In the genomic region with DNA sequence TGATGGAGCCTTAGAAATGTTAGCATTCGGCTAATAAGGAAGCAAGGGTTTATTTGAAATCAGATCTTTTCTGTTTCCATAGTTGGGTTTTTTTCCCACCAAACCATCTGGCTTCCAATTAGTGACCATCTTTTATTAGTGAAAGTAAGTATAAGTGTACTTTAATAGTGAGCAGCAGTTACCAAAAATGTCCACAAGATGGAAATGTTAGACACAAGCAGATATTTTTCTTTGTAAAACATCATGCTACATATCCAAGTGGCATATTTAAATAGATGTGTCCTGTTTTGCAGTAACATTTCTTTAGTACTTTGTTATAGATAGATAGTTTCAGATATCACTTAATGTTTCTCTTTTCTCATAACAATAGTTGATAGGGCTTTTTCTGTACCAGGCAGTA, we compare ENCODE assay signal across 9 cellular contexts. TPM values are rescaled to one million over a fixed set of nuclear protein-coding genes. Genes with fewer than 3 reads are reported as not detected.
DNase-seq lines count a peak whose midpoint lies in the region; ATAC-seq, FAIRE-seq and TF ChIP-seq lines count a peak whose summit lies in the region.
"Had no signal": no experiment of that assay in that cellular context is flagged by ENCODE, and none has a peak within 500 bp of the region (broad histone marks: within the 10 kb centered on the region; RNA-seq: fewer than 3 reads in every experiment).

No MANE protein-coding gene starts in this region.

- no peaks in the 10 kb centered on the region for H3K27me3 ChIP-seq in Loucy (ENCODE audit: insufficient read depth, low read length, poor library complexity, severe bottlenecking)
- no peaks in the 10 kb centered on the region for H3K27me3 ChIP-seq in K562 (ENCODE audit: control insufficient read depth in 2 of 2, insufficient read depth in 2 of 2, low read length in 2 of 2)
- H3K27me3 ChIP-seq in lower lobe of right lung (ENCODE audit: low read depth) = no peaks in the 10 kb centered on the region

- peak; percentile 51 for FAIRE-seq in K562 (lab: Jason Lieb, UNC)

- 100% methylated on average over 1 of the region's 1 CpG for WGBS in K562 (ENCODE audit: insufficient coverage, low coverage, missing lambda C conversion rate)

- no TSS peak for BruUV-seq in K562 (replicated peaks; lab: Mats Ljungman, UMichigan)

- no peaks in the 10 kb centered on the region for H3K4me1 Mint-ChIP-seq in immature natural killer cell

- intact Hi-C loops in K562 (cut with micrococcal nuclease) = no loop called here
- intact Hi-C loops in lower lobe of right lung (cut with DNase I) = no loop called here

- H3K4me1 ChIP-seq in Loucy (ENCODE audit: insufficient read depth, low read length, poor library complexity, severe bottlenecking) (no peaks in the 10 kb centered on the region), K562 (replicated peaks in 1 of 2; ENCODE audit: control insufficient read depth in 2 of 2, insufficient read depth in 2 of 2, low read length in 2 of 2) (no peaks in the 10 kb centered on the region; a peak in 1 of 5 replicates), lower lobe of right lung (no peaks in the 10 kb centered on the region)

- peak; percentile 58; the same call in 1 of the 3 replicates for ATAC-seq in K562
- no peak for ATAC-seq in lower lobe of right lung

- H3K9me3 ChIP-seq in Loucy (ENCODE audit: insufficient read depth, low read depth, low read length) (no peaks in the 10 kb centered on the region), K562 (replicated peaks; ENCODE audit: control insufficient read depth, insufficient read depth, low read depth, low read length) (no peaks in the 10 kb centered on the region), lower lobe of right lung (no peaks in the 10 kb centered on the region)

- no peaks in the 10 kb centered on the region for H3K27me3 Mint-ChIP-seq in immature natural killer cell (ENCODE audit: low read depth in 3 of 3)

- no peak overlapping the region for H3K4me3 Mint-ChIP-seq in immature natural killer cell

- H3K27ac Mint-ChIP-seq in immature natural killer cell = no peak overlapping the region

- H3K36me3 ChIP-seq in Loucy (ENCODE audit: insufficient read depth, low read length) = peaks cover 71% of the 10 kb centered on the region
- peaks cover 47% of the 10 kb centered on the region for H3K36me3 ChIP-seq in K562 (ENCODE audit: control insufficient read depth, insufficient read depth, low read length)
- H3K36me3 ChIP-seq in lower lobe of right lung = no peaks in the 10 kb centered on the region

- H2AFZ ChIP-seq in Loucy (ENCODE audit: low read length) (no peak overlapping the region), K562 (ENCODE audit: low read depth, low read length) (no peak overlapping the region)

- H3K9ac ChIP-seq in Loucy (ENCODE audit: low read depth, low read length, poor library complexity, severe bottlenecking) = no peak overlapping the region
- no peak overlapping the region for H3K9ac ChIP-seq in K562 (ENCODE audit: insufficient read depth in 1 of 2, low read depth in 2 of 2, low read length in 2 of 2)

- in situ Hi-C loops in K562 (cut with MboI) = no loop called here

- no peak for TF ChIP-seq POLR2A in K562 (conservative IDR thresholded peaks at IDR 0.05)

- peak; percentile 65 for DNase-seq in GM03348 (ENCODE audit: low spot score)
- DNase-seq in K562 (ENCODE audit: extremely low read depth in 1 of 4, low spot score in 3 of 4) = peak in 1 of 4 experiments; percentile 15
- no peak for DNase-seq in lower lobe of right lung
- no peak for DNase-seq in immature natural killer cell
- DNase-seq in stimulated activated CD4-positive, alpha-beta T cell treated with anti-CD3 and anti-CD28 coated beads, Interleukin-15, amount 100 ng/mL, for 24 hours = no peak
- DNase-seq in HuH-7 (ENCODE audit: low spot score) = no peak
- no peak for DNase-seq in mesenteric fat pad (ENCODE audit: low spot score)

- H3K79me2 ChIP-seq in Loucy (ENCODE audit: insufficient read depth, low read length) (peaks cover 20% of the 10 kb centered on the region), K562 (ENCODE audit: control insufficient read depth, insufficient read depth, low read length) (no peaks in the 10 kb centered on the region)

- H3F3A ChIP-seq in Loucy (ENCODE audit: low read depth) = no peaks in the 10 kb centered on the region; the same call in 1 of the 2 replicates

- H3K9me3 Mint-ChIP-seq in immature natural killer cell = no peaks in the 10 kb centered on the region

- H3K9me1 ChIP-seq in K562 (ENCODE audit: control insufficient read depth, insufficient read depth, low read length) = no peaks in the 10 kb centered on the region

- TF ChIP-seq CTCF in Loucy (conservative IDR thresholded peaks at IDR 0.05; ENCODE audit: low read length) (peak; percentile 61), K562 (IDR thresholded peaks at IDR 0.05 in 2 of 3, conservative IDR thresholded peaks at IDR 0.05 in 1 of 3; ENCODE audit: insufficient read depth in 2 of 3, low read depth in 1 of 3, low read length in 3 of 3) (peak in 2 of 3 experiments; percentile 7 to 55; a peak in 3 of 6 replicates), lower lobe of right lung (IDR thresholded peaks at IDR 0.05) (peak; percentile 39)

- H3K4me3 ChIP-seq in Loucy (ENCODE audit: low read length, poor library complexity, severe bottlenecking) = no peak overlapping the region
- no peak overlapping the region for H3K4me3 ChIP-seq in K562
- no peak overlapping the region for H3K4me3 ChIP-seq in lower lobe of right lung
- H3K4me3 ChIP-seq: skin epidermis had no signal

- CTCF ChIA-PET in K562 (lab: Yijun Ruan, JAX; ENCODE audit: low intra/inter-chr PET ratio) = interaction anchor here (0.8 to 1.6 kb wide), 2 partner anchors 98 to 183 kb away, joined by 3 to 11 read pairs; no protein-coding TSS in a partner anchor

- H3K27ac ChIP-seq in K562 (ENCODE audit: extremely low read depth, low read depth, low read length) (no peak overlapping the region), lower lobe of right lung (no peak overlapping the region)
- H3K27ac ChIP-seq: skin epidermis had no signal

- POLR2A ChIA-PET in K562 (lab: Yijun Ruan, JAX) = interaction anchor here (0.8 kb wide), 1 partner anchor 24 kb away, joined by 3 read pairs; no protein-coding TSS in a partner anchor

- H3K4me2 ChIP-seq in Loucy (ENCODE audit: low read depth, low read length, poor library complexity, severe bottlenecking) = no peak overlapping the region
- no peak overlapping the region for H3K4me2 ChIP-seq in K562 (ENCODE audit: insufficient read depth, low read length)

- H3K9me2 ChIP-seq in Loucy (replicated peaks; ENCODE audit: low read depth, low read length) = no peaks in the 10 kb centered on the region

- peaks cover 0 to 19% (median 12%) of the 10 kb centered on the region in 3 donors for H3K36me3 Mint-ChIP-seq in immature natural killer cell

- TF ChIP-seq RAD21 in K562 (CRISPR knock-in tag; conservative IDR thresholded peaks at IDR 0.05 in 1 of 2, IDR thresholded peaks at IDR 0.05 in 1 of 2) = peak; percentile 46 to 54

- no peaks in the 10 kb centered on the region for H4K20me1 ChIP-seq in Loucy (ENCODE audit: insufficient read depth, low read length, poor library complexity, severe bottlenecking)
- H4K20me1 ChIP-seq in K562 (replicated peaks; ENCODE audit: control insufficient read depth, insufficient read depth, low read length) = no peaks in the 10 kb centered on the region

- TF ChIP-seq EP300 in K562 (IDR thresholded peaks at IDR 0.05; ENCODE audit: low read length) = no peak

TF ChIP-seq in K562, 482 proteins besides CTCF, POLR2A, EP300 and RAD21 (continues in another document):
- TF ChIP-seq FOXP1 (CRISPR knock-in tag; IDR thresholded peaks at IDR 0.05) = no peak

RNA-seq across cellular contexts. Expression of a gene that starts 28.8 kb away (rescaled TPM):
- total RNA-seq in K562 (2011; cell fraction: chromatin; rRNA removed; ENCODE audit: low replicate concordance) = 10.0 and 21.9 TPM in 2 replicates
- 10.8 and 18.6 TPM in 2 replicates for total RNA-seq in K562 (2011; cell fraction: nucleolus; rRNA removed)
- total RNA-seq in K562 (2011; cell fraction: nucleoplasm; rRNA removed) = 14.5 and 16.9 TPM in 2 replicates
- total RNA-seq in K562 (2014; rRNA removed) (39.3 and 82.5 TPM in 2 replicates), K562 (2014; rRNA removed; fragmentation: Illumina TruSeq; extraction: Trizol) (52.9 and 62.2 TPM in 2 replicates), K562 (2015; rRNA removed; fragmentation: Illumina TruSeq; extraction: Trizol) (41.2 and 41.3 TPM in 2 replicates), K562 (2021) (33.0 and 39.2 TPM in 2 replicates), lower lobe of right lung (11.4 TPM), mesenteric fat pad (4.5 TPM)
- polyA plus RNA-seq in K562 (2011; rRNA removed) (37.8 and 50.2 TPM in 2 replicates), K562 (2014; fragmentation: Illumina TruSeq; extraction: Trizol) (45.2 and 49.2 TPM in 2 replicates), K562 (2014; fragmentation: Nextera tagmentation; extraction: Ambion mirVana) (10 to 100 TPM; 25.9 to 26.3 TPM), K562 (2014; rRNA removed) (61.0 and 92.2 TPM in 2 replicates), immature natural killer cell (10 to 100 TPM; 26.6 to 41.8 (median 31.9) TPM)
- polyA plus RNA-seq in K562 (2011; cell fraction: cytosol; rRNA removed) = 27.5 and 29.8 TPM in 2 replicates
- 11.5 and 13.0 TPM in 2 replicates for polyA plus RNA-seq in K562 (2011; cell fraction: nucleus; rRNA removed)
- 30.1 and 43.6 TPM in 2 replicates for polyA plus RNA-seq in K562 (2012)
- polyA minus RNA-seq in K562 (2011; rRNA and poly(A)+ RNA removed) = 20.0 and 24.0 TPM in 2 replicates
- polyA minus RNA-seq in K562 (2011; cell fraction: cytosol; rRNA and poly(A)+ RNA removed) = 22.5 and 24.1 TPM in 2 replicates
- polyA minus RNA-seq in K562 (2011; cell fraction: nucleus; rRNA and poly(A)+ RNA removed) = 14.9 and 31.8 TPM in 2 replicates

RNA-seq across cellular contexts. Expression of a gene that starts 40.2 kb away (rescaled TPM):
- 6.4 and 13.8 TPM in 2 replicates for total RNA-seq in K562 (2011; cell fraction: chromatin; rRNA removed; ENCODE audit: low replicate concordance)
- total RNA-seq in K562 (2011; cell fraction: nucleolus; rRNA removed) = 11.3 and 12.5 TPM in 2 replicates
- total RNA-seq in K562 (2011; cell fraction: nucleoplasm; rRNA removed) = 15.8 and 17.8 TPM in 2 replicates
- total RNA-seq in K562 (2014; rRNA removed) (30.1 and 38.1 TPM in 2 replicates), K562 (2014; rRNA removed; fragmentation: Illumina TruSeq; extraction: Trizol) (64.1 and 64.8 TPM in 2 replicates), K562 (2015; rRNA removed; fragmentation: Illumina TruSeq; extraction: Trizol) (96.3 and 99.0 TPM in 2 replicates), K562 (2021) (31.9 and 32.0 TPM in 2 replicates), lower lobe of right lung (1,458 TPM), mesenteric fat pad (81.9 TPM)
- polyA plus RNA-seq in K562 (2011; rRNA removed) (35.6 and 41.2 TPM in 2 replicates), K562 (2014; fragmentation: Illumina TruSeq; extraction: Trizol) (42.1 and 46.5 TPM in 2 replicates), K562 (2014; fragmentation: Nextera tagmentation; extraction: Ambion mirVana) (10 to 100 TPM; 44.0 to 47.0 TPM), K562 (2014; rRNA removed) (27.2 and 37.0 TPM in 2 replicates), immature natural killer cell (100 to 1,000 TPM in 2 of 3 donors, 10 to 100 TPM in 1; 17.8 to 413 (median 351) TPM)
- polyA plus RNA-seq in K562 (2011; cell fraction: cytosol; rRNA removed) = 25.8 and 34.2 TPM in 2 replicates
- 4.1 and 6.9 TPM in 2 replicates for polyA plus RNA-seq in K562 (2011; cell fraction: nucleus; rRNA removed)
- 63.9 and 76.2 TPM in 2 replicates for polyA plus RNA-seq in K562 (2012)
- 85.6 and 103 TPM in 2 replicates for polyA minus RNA-seq in K562 (2011; rRNA and poly(A)+ RNA removed)
- 23.7 and 37.9 TPM in 2 replicates for polyA minus RNA-seq in K562 (2011; cell fraction: cytosol; rRNA and poly(A)+ RNA removed)
- polyA minus RNA-seq in K562 (2011; cell fraction: nucleus; rRNA and poly(A)+ RNA removed) = 2.4 and 5.3 TPM in 2 replicates

Comparison
In these comparisons a context has a peak if more than half of its experiments do, and no peak if none do; other contexts are left out.
1. RNA of a gene that starts 40.2 kb away (total RNA-seq): 1,458 TPM in lower lobe of right lung (single experiment); 81.9 TPM in mesenteric fat pad (single experiment) and 6.4 to 99.0 TPM in K562; every median in the first group is over 10 times any median in the second.
2. Peak in every context shown above with its lines, with median percentiles within 50 percentile points of each other: CTCF ChIP-seq.